ENCODE assay signal across 8 cellular contexts in the genomic region with DNA sequence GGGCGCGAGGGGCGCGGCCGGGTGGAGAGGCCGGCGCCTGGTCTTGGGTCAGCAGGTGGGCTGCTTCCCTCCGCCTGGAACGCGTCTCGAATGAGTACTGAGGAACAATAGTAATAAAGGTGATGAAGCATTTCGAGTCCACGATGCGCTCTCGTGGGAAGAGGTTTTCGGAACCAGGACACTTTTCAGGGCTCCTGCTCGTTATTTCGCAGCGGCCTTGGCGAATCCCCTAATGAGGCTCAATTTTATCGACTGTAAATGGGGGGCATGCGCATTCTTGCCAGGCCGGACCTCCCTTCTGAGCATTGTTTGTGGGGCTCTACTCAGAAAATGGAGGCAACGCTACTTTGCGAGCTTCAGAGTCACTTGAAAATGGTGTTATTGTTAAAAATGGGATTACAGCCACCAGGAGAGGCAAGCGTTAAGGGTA. TPM values are rescaled to one million over a fixed set of nuclear protein-coding genes. Genes with fewer than 3 reads are reported as not detected.
A peak's percentile ranks its signal among the peaks of the same experiment; 100 is the strongest.
DNase-seq lines count a peak whose midpoint lies in the region; ATAC-seq, FAIRE-seq and TF ChIP-seq lines count a peak whose summit lies in the region.

No MANE protein-coding gene starts in this region.

- TF ChIP-seq CTCF in Panc1 (IDR thresholded peaks at IDR 0.05) (no peak), fibroblast of lung (conservative IDR thresholded peaks at IDR 0.05 in 1 of 2, IDR thresholded peaks at IDR 0.05 in 1 of 2; ENCODE audit: low read depth in 1 of 2, low read length in 2 of 2) (no peak), gastrocnemius medialis (IDR thresholded peaks at IDR 0.05 in 4 of 5, conservative IDR thresholded peaks at IDR 0.05 in 1 of 5) (no peak)

- H2AFZ ChIP-seq in fibroblast of lung (ENCODE audit: low read length), result peak overlapping the region; percentile 82

- H3K9me3 ChIP-seq in Panc1 (ENCODE audit: control insufficient read depth, insufficient read depth, low read depth, low read length) (no peaks in the 10 kb centered on the region), fibroblast of lung (ENCODE audit: control insufficient read depth, insufficient read depth, low read depth, low read length) (no peaks in the 10 kb centered on the region), gastrocnemius medialis (no peaks in the 10 kb centered on the region)

- TF ChIP-seq POLR2A in GM15510 (IDR thresholded peaks at IDR 0.05; ENCODE audit: borderline replicate concordance, extremely low read depth, insufficient read length) (peak; percentile 35), gastrocnemius medialis (IDR thresholded peaks at IDR 0.05) (peak; percentile 19 to 26)

- peak overlapping the region; percentile 86 for H3K4me2 ChIP-seq in fibroblast of lung (ENCODE audit: extremely low read depth, insufficient read depth, low read length)

- BruUV-seq in Panc1 (replicated peaks; lab: Mats Ljungman, UMichigan), result no TSS peak

- FAIRE-seq in frontal cortex (lab: Jason Lieb, UNC), result no peak

- H3K27me3 ChIP-seq in Panc1 (ENCODE audit: control insufficient read depth, insufficient read depth, low read length) (no peaks in the 10 kb centered on the region), fibroblast of lung (ENCODE audit: control insufficient read depth, insufficient read depth, low read length) (no peaks in the 10 kb centered on the region), gastrocnemius medialis (no peaks in the 10 kb centered on the region)

- no peak for DNase-seq in Panc1 (ENCODE audit: low read depth, low spot score)
- no peak for DNase-seq in fibroblast of lung (ENCODE audit: low read depth in 2 of 2)
- no peak for DNase-seq in gastrocnemius medialis
- no peak for DNase-seq in frontal cortex (ENCODE audit: low spot score in 2 of 2)
- DNase-seq in stimulated activated CD4-positive, alpha-beta T cell treated with anti-CD3 and anti-CD28 coated beads, Interleukin-12 subunit alpha, Interleukin-12 subunit beta, amount 100 ng/mL, for 4 hours, result no peak

- no peaks in the 10 kb centered on the region for H4K20me1 ChIP-seq in fibroblast of lung (ENCODE audit: control insufficient read depth, extremely low read depth, insufficient read depth, low read length)

- POLR2A ChIA-PET in Panc1 (lab: Charles Lee), result interaction anchor here (0.7 to 0.8 kb wide), 3 partner anchors 360 to 1081 kb away, joined by 3 to 9 read pairs (median 3); no protein-coding TSS in a partner anchor

- in situ Hi-C loops in Panc1 (cut with HindIII; ENCODE audit: low pct_unique_long_range_greater_than_20kb, low sequenced_read_pairs) (no loop called here), gastrocnemius medialis (cut with MboI; ENCODE audit: low sequenced_read_pairs in 4 of 4) (loop anchor here in 3 of 4 donors (25.0 kb wide), 2 partner anchors 114 to 264 kb away; a partner anchor contains a TSS)

- H3K4me3 ChIP-seq in Panc1 (ENCODE audit: low read depth in 2 of 2, low read length in 2 of 2) (peak overlapping the region; percentile 84 to 89), fibroblast of lung (replicated peaks in 1 of 4; ENCODE audit: control extremely low read depth in 1 of 4, insufficient read depth in 1 of 4, low read depth in 3 of 4, low read length in 4 of 4) (peak overlapping the region; percentile 54 to 88 (median 85)), gastrocnemius medialis (peak overlapping the region; percentile 66 to 98 (median 80))

- H3K36me3 ChIP-seq in Panc1 (ENCODE audit: control insufficient read depth, insufficient read depth, low read length) (peaks cover 5% of the 10 kb centered on the region; the same call in 1 of the 2 replicates), fibroblast of lung (ENCODE audit: control insufficient read depth, insufficient read depth, low read length) (peaks cover 8% of the 10 kb centered on the region), gastrocnemius medialis (peaks cover 0 to 21% of the 10 kb centered on the region in 2 donors)

- peaks cover 16% of the 10 kb centered on the region for H3K4me1 ChIP-seq in Panc1 (ENCODE audit: control insufficient read depth, insufficient read depth, low read length)
- H3K4me1 ChIP-seq in fibroblast of lung (ENCODE audit: control insufficient read depth, extremely low read depth, insufficient read depth, low read length), result peaks cover 4% of the 10 kb centered on the region
- peaks cover 34 to 38% of the 10 kb centered on the region in 2 donors for H3K4me1 ChIP-seq in gastrocnemius medialis

- intact Hi-C loops in Panc1 (cut with micrococcal nuclease; ENCODE audit: unreplicated experiment) (no loop called here), gastrocnemius medialis (cut with DNase I; ENCODE audit: low total_unique reads) (loop anchor here (1.0 to 10.0 kb wide), 4 partner anchors 68 to 821 kb away; a partner anchor contains a TSS)

- CTCF ChIA-PET in Panc1 (lab: Charles Lee), result interaction anchor here (0.7 kb wide), 1 partner anchor 120 kb away, joined by 6 read pairs; no protein-coding TSS in a partner anchor

- H3K9ac ChIP-seq in fibroblast of lung (ENCODE audit: insufficient read depth, low read length), result peak overlapping the region; percentile 48

- ATAC-seq in Panc1 (no peak), gastrocnemius medialis (no peak), GM19324 (IDR thresholded peaks at IDR 0.05; ENCODE audit: low FRiP score, unreplicated experiment) (no peak), GM19395 (IDR thresholded peaks at IDR 0.05; ENCODE audit: unreplicated experiment) (no peak)

- peak overlapping the region; percentile 93 for H3K27ac ChIP-seq in Panc1 (ENCODE audit: low read length)
- peak overlapping the region; percentile 80 for H3K27ac ChIP-seq in fibroblast of lung (ENCODE audit: insufficient read depth, low read length)
- peak overlapping the region; percentile 96 to 99 (median 99) for H3K27ac ChIP-seq in gastrocnemius medialis

- H3K79me2 ChIP-seq in fibroblast of lung (ENCODE audit: control insufficient read depth, insufficient read depth, low read length), result peaks cover 72% of the 10 kb centered on the region

RNA-seq across cellular contexts. Expression of a gene that starts 1.2 kb away (rescaled TPM):
- total RNA-seq in Panc1 (2021; ENCODE audit: unreplicated experiment) (30.6 TPM), fibroblast of lung (20.0 and 27.9 TPM in 2 replicates), gastrocnemius medialis (10 to 100 TPM; 26.0 to 45.5 (median 33.2) TPM), frontal cortex (59.5 TPM)
- polyA plus RNA-seq in Panc1 (2012; ENCODE audit: insufficient read length), result 17.2 TPM
- 13.5 and 15.0 TPM in 2 replicates for polyA plus RNA-seq in fibroblast of lung
- polyA plus RNA-seq in fibroblast of lung (2012), result 10.3 and 14.2 TPM in 2 replicates
- 55.2 and 56.2 TPM in 2 replicates for polyA minus RNA-seq in fibroblast of lung (ENCODE audit: low replicate concordance)
